Comparison of ENCODE assay signal across 21 cellular contexts in the genomic region with DNA sequence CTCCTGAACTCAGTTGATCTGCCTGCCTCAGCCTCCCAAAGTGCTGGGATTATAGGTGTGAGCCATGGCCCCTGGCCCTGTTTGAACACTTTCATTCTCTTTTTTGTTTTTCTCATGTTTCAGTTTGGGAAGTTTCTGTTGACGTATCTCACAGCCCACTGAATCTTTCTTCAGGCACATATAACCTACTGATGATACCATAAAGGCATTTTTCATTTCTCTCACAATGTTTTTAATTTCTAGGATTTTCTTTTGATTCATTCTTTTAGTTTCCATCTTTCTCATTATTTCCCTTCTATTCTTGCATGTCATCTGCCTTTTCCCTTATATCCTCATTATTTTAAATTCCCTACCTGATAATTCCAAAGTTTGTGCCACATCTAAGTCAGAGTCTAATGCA.
"Had no signal": no experiment of that assay in that cellular context is flagged by ENCODE, and none has a peak within 500 bp of the region (broad histone marks: within the 10 kb centered on the region; RNA-seq: fewer than 3 reads in every experiment).

No MANE protein-coding gene starts in this region.

- H3K4me1 Mint-ChIP-seq: mesothelial cell of epicardium, nephron, neural progenitor cell had no signal

- DNase-seq: cortex of kidney; effector memory CD8-positive, alpha-beta T cell; head of caudate nucleus; left cardiac atrium; left lung; mesenchymal stem cell; mucosa of descending colon; naive thymus-derived CD4-positive, alpha-beta T cell; psoas muscle; right cardiac atrium; sigmoid colon; stimulated activated CD4-positive, alpha-beta T cell treated with anti-CD3 and anti-CD28 coated beads, Interleukin-2, amount 100 ng/mL, for 24 hours; stimulated activated CD4-positive, alpha-beta T cell treated with anti-CD3 and anti-CD28 coated beads, Interleukin-4, amount 100 ng/mL, for 4 hours; stimulated activated naive CD8-positive, alpha-beta T cell treated with anti-CD3 and anti-CD28 coated beads, Interleukin-15, amount 100 ng/mL, for 72 hours; transverse colon; upper lobe of right lung; uterus had no signal

- H3K27me3 Mint-ChIP-seq: effector memory CD8-positive, alpha-beta T cell; stimulated activated memory B cell treated with anti-CD40 and anti-IgM and Interleukin-4, amounts not matched to agents 10 μg/mL and 1 μg/mL and 100 μg/mL, for 72 hours; stimulated activated naive CD8-positive, alpha-beta T cell treated with anti-CD3 and anti-CD28 coated beads, Interleukin-15, amount 100 ng/mL, for 72 hours had no signal

- ATAC-seq: effector memory CD8-positive, alpha-beta T cell; left cardiac atrium; left lung; mucosa of descending colon; naive thymus-derived CD4-positive, alpha-beta T cell; psoas muscle; right cardiac atrium; stimulated activated memory B cell treated with anti-CD40 and anti-IgM and Interleukin-4, amounts not matched to agents 10 μg/mL and 1 μg/mL and 100 μg/mL, for 72 hours; stimulated activated naive CD8-positive, alpha-beta T cell treated with anti-CD3 and anti-CD28 coated beads, Interleukin-15, amount 100 ng/mL, for 72 hours; upper lobe of right lung had no signal

- H3K27ac Mint-ChIP-seq: effector memory CD8-positive, alpha-beta T cell; mesothelial cell of epicardium; nephron; neural progenitor cell had no signal

- H3K4me3 Mint-ChIP-seq: effector memory CD8-positive, alpha-beta T cell; mesothelial cell of epicardium; naive thymus-derived CD4-positive, alpha-beta T cell; nephron; neural progenitor cell; stimulated activated memory B cell treated with anti-CD40 and anti-IgM and Interleukin-4, amounts not matched to agents 10 μg/mL and 1 μg/mL and 100 μg/mL, for 72 hours; stimulated activated naive CD8-positive, alpha-beta T cell treated with anti-CD3 and anti-CD28 coated beads, Interleukin-15, amount 100 ng/mL, for 72 hours had no signal

- H3K9me3 Mint-ChIP-seq: effector memory CD8-positive, alpha-beta T cell had no signal
